ENCODE assay signal across 10 cellular contexts in the genomic region with DNA sequence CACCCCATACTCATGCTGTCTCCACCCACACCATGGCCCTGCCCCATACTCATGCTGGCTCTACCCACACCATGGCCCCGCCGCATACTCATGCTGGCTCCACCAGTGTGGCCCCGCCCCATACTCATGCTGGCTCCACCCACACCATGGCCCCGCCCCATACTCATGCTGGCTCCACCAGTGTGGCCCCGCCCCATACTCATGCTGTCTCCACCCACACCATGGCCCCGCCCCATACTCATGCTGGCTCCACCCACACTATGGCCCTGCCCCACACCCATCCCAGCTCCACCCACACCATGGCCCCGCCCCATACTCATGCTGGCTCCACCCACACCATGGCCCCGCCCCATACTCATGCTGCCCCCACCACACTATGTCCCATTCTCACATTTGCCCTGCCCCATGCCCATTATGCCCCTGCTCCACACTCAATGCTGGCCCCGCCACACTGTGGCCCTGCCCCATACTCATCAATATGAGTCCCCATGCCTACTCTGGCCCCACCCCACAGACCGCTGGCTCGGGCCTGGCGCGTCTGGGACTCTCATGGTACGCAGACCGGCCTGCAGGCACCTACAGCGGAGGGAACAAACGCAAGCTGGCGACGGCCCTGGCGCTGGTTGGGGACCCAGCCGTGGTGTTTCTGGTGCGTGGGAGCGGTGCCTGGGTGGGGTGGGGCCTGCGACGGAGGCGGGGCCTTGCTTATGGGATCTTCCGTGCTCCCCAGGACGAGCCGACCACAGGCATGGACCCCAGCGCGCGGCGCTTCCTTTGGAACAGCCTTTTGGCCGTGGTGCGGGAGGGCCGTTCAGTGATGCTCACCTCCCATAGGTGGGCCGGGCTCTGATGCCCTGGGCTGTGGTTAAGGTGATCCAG. TPM values are rescaled to one million over a fixed set of nuclear protein-coding genes. Genes with fewer than 3 reads are reported as not detected.
DNase-seq lines count a peak whose midpoint lies in the region; ATAC-seq and TF ChIP-seq lines count a peak whose summit lies in the region.
"Had no signal": no experiment of that assay in that cellular context is flagged by ENCODE, and none has a peak within 500 bp of the region (broad histone marks: within the 10 kb centered on the region; RNA-seq: fewer than 3 reads in every experiment).

No MANE protein-coding gene starts in this region.

- H3K9me3 ChIP-seq in HEK293 (ENCODE audit: control insufficient read depth, insufficient read depth, low read depth, low read length): no peaks in the 10 kb centered on the region

- POLR2A ChIA-PET in HEK293 (lab: Yijun Ruan, JAX): no interaction called here
- POLR2A ChIA-PET in activated CD4-positive, alpha-beta T cell treated with anti-CD3 and anti-CD28 coated beads for 36 hours (lab: Charles Lee): no interaction called here

- H3K4me3 ChIP-seq in HEK293 (ENCODE audit: low read depth, low read length) (no peak overlapping the region), fibroblast of mammary gland (ENCODE audit: control insufficient read depth, low read depth, low read length) (no peak overlapping the region)
- H3K4me3 ChIP-seq: coronary artery had no signal

- peaks cover 21% of the 10 kb centered on the region for H3K4me1 Mint-ChIP-seq in activated CD4-positive, alpha-beta T cell treated with anti-CD3 and anti-CD28 coated beads for 36 hours

- peaks cover 2% of the 10 kb centered on the region; the same call in 1 of the 2 replicates for H3K4me1 ChIP-seq in HEK293 (ENCODE audit: control insufficient read depth, insufficient read depth, low read length)

- ATAC-seq in activated CD4-positive, alpha-beta T cell treated with anti-CD3 and anti-CD28 coated beads for 36 hours: peak; percentile 28

- intact Hi-C loops in activated CD4-positive, alpha-beta T cell treated with anti-CD3 and anti-CD28 coated beads for 36 hours (cut with DNase I, micrococcal nuclease): loop anchor here in 1 of 2 experiments (1.0 to 10.0 kb wide), 2 partner anchors 201 to 792 kb away; no protein-coding TSS in a partner anchor

- TF ChIP-seq CTCF in HEK293 (tag by site-specific recombination; IDR thresholded peaks at IDR 0.05) (no peak), fibroblast of mammary gland (conservative IDR thresholded peaks at IDR 0.05; ENCODE audit: control insufficient read depth, insufficient read depth, low read depth, low read length) (no peak)

- H3K27ac Mint-ChIP-seq in activated CD4-positive, alpha-beta T cell treated with anti-CD3 and anti-CD28 coated beads for 36 hours: no peak overlapping the region
- H3K27ac Mint-ChIP-seq: activated B cell treated with CpG ODN at 0.5 μM for 24 hours had no signal

- no peaks in the 10 kb centered on the region for H3K9me3 Mint-ChIP-seq in activated CD4-positive, alpha-beta T cell treated with anti-CD3 and anti-CD28 coated beads for 36 hours (ENCODE audit: low read depth)
- H3K9me3 Mint-ChIP-seq: activated B cell treated with CpG ODN at 0.5 μM for 24 hours had no signal

- DNase-seq in CD1c-positive myeloid dendritic cell (ENCODE audit: extremely low spot score) (peak; percentile 75), fibroblast of mammary gland (ENCODE audit: low read depth) (peak; percentile 19), GM19240 (ENCODE audit: insufficient read length, low spot score) (no peak), NCI-H69 (lab: John Stamatoyannopoulos, UW) (no peak), HCEC 1CT (no peak), NCI-H1048 (lab: John Stamatoyannopoulos, UW) (no peak)
- DNase-seq in activated CD4-positive, alpha-beta T cell treated with anti-CD3 and anti-CD28 coated beads for 36 hours: peak; percentile 84
- DNase-seq: activated B cell treated with CpG ODN at 0.5 μM for 24 hours had no signal

- H3K27me3 Mint-ChIP-seq in activated CD4-positive, alpha-beta T cell treated with anti-CD3 and anti-CD28 coated beads for 36 hours: no peaks in the 10 kb centered on the region
- H3K27me3 Mint-ChIP-seq: activated B cell treated with CpG ODN at 0.5 μM for 24 hours had no signal

- H3K27ac ChIP-seq in HEK293 (ENCODE audit: extremely low read depth, low read depth, low read length): no peak overlapping the region
- H3K27ac ChIP-seq: coronary artery had no signal

- no peak overlapping the region for H3K4me3 Mint-ChIP-seq in activated CD4-positive, alpha-beta T cell treated with anti-CD3 and anti-CD28 coated beads for 36 hours

- H3K36me3 Mint-ChIP-seq in activated CD4-positive, alpha-beta T cell treated with anti-CD3 and anti-CD28 coated beads for 36 hours (ENCODE audit: low read depth): no peaks in the 10 kb centered on the region

- peaks cover 0 to 8% of the 10 kb centered on the region in 2 experiments; a peak in 2 of 3 replicates for H3K36me3 ChIP-seq in HEK293 (ENCODE audit: control insufficient read depth in 2 of 2, insufficient read depth in 1 of 2, low read length in 2 of 2)

- CTCF ChIA-PET in HEK293 (lab: Yijun Ruan, JAX): interaction anchor here (0.5 to 2.1 kb wide), 2 partner anchors 37 kb away, joined by 3 to 11 read pairs; partner anchors contain the start of gene CNN2
- CTCF ChIA-PET in activated CD4-positive, alpha-beta T cell treated with anti-CD3 and anti-CD28 coated beads for 36 hours (lab: Charles Lee): interaction anchor here (0.5 to 1.2 kb wide), 2 partner anchors 23 to 24 kb away, joined by 3 to 4 read pairs; partner anchors contain the start of gene ABCA7

TF ChIP-seq in HEK293, 187 proteins besides CTCF, POLR2A, EP300 and RAD21:
- TF ChIP-seq ZNF692 (tag by site-specific recombination; IDR thresholded peaks at IDR 0.05): no peak
- TF ChIP-seq, protein P1, sequence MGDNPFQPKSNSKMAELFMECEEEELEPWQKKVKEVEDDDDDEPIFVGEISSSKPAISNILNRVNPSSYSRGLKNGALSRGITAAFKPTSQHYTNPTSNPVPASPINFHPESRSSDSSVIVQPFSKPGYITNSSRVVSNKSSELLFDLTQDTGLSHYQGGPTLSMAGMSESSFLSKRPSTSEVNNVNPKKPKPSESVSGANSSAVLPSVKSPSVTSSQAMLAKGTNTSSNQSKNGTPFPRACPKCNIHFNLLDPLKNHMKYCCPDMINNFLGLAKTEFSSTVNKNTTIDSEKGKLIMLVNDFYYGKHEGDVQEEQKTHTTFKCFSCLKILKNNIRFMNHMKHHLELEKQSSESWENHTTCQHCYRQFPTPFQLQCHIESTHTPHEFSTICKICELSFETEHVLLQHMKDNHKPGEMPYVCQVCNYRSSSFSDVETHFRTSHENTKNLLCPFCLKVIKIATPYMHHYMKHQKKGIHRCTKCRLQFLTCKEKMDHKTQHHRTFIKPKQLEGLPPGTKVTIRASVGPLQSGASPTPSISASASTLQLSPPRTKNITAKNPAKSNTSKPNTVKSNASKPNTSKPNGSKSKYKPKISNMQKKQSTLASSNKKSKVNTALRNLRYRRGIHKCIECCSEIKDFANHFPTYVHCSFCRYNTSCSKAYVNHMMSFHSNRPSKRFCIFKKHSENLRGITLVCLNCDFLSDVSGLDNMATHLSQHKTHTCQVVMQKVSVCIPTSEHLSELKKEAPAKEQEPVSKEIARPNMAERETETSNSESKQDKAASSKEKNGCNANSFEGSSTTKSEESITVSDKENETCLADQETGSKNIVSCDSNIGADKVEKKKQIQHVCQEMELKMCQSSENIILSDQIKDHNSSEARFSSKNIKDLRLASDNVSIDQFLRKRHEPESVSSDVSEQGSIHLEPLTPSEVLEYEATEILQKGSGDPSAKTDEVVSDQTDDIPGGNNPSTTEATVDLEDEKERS (tag by site-specific recombination; IDR thresholded peaks at IDR 0.05): no peak
- peak; percentile 51; the same call in 1 of the 2 replicates for TF ChIP-seq KLF1 (tag by site-specific recombination; IDR thresholded peaks at IDR 0.05)
- TF ChIP-seq SP3 (tag by site-specific recombination; IDR thresholded peaks at IDR 0.05): peak; percentile 39
- TF ChIP-seq SP2 (tag by site-specific recombination; IDR thresholded peaks at IDR 0.05): peak; percentile 7; the same call in 1 of the 2 replicates
- TF ChIP-seq KLF8 (tag by site-specific recombination; IDR thresholded peaks at IDR 0.05): peak; percentile 96
- TF ChIP-seq, protein P2, sequence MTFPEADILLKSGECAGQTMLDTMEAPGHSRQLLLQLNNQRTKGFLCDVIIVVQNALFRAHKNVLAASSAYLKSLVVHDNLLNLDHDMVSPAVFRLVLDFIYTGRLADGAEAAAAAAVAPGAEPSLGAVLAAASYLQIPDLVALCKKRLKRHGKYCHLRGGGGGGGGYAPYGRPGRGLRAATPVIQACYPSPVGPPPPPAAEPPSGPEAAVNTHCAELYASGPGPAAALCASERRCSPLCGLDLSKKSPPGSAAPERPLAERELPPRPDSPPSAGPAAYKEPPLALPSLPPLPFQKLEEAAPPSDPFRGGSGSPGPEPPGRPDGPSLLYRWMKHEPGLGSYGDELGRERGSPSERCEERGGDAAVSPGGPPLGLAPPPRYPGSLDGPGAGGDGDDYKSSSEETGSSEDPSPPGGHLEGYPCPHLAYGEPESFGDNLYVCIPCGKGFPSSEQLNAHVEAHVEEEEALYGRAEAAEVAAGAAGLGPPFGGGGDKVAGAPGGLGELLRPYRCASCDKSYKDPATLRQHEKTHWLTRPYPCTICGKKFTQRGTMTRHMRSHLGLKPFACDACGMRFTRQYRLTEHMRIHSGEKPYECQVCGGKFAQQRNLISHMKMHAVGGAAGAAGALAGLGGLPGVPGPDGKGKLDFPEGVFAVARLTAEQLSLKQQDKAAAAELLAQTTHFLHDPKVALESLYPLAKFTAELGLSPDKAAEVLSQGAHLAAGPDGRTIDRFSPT (tag by site-specific recombination; IDR thresholded peaks at IDR 0.05): peak; percentile 78

RNA-seq across cellular contexts. Expression of gene ARHGAP45, which starts 3.7 kb away (rescaled TPM):
- 100 to 1,000 TPM; 107 to 137 TPM for total RNA-seq in activated CD4-positive, alpha-beta T cell treated with anti-CD3 and anti-CD28 coated beads for 36 hours

RNA-seq across cellular contexts. Expression of gene ABCA7, which starts 23.4 kb away (rescaled TPM):
- total RNA-seq in activated CD4-positive, alpha-beta T cell treated with anti-CD3 and anti-CD28 coated beads for 36 hours: 10 to 100 TPM; 14.4 to 16.9 TPM

RNA-seq across cellular contexts. Expression of gene POLR2E, which starts 31.9 kb away (rescaled TPM):
- 100 to 1,000 TPM; 171 to 229 TPM for total RNA-seq in activated CD4-positive, alpha-beta T cell treated with anti-CD3 and anti-CD28 coated beads for 36 hours

RNA-seq across cellular contexts. Expression of gene CNN2, which starts 36.9 kb away (rescaled TPM):
- 100 to 1,000 TPM; 108 to 130 TPM for total RNA-seq in activated CD4-positive, alpha-beta T cell treated with anti-CD3 and anti-CD28 coated beads for 36 hours

RNA-seq across cellular contexts. Expression of gene GPX4, which starts 40.5 kb away (rescaled TPM):
- 100 to 1,000 TPM; 192 to 218 TPM for total RNA-seq in activated CD4-positive, alpha-beta T cell treated with anti-CD3 and anti-CD28 coated beads for 36 hours

Comparison
In these comparisons a context has a peak if more than half of its experiments do, and no peak if none do; other contexts are left out.
1. DNase-seq: peak in CD1c-positive myeloid dendritic cell (single experiment), activated CD4-positive, alpha-beta T cell treated with anti-CD3 and anti-CD28 coated beads for 36 hours (single experiment) and fibroblast of mammary gland (single experiment); none in GM19240 (single experiment), NCI-H69 (single experiment), HCEC 1CT (single experiment) and NCI-H1048 (single experiment).